Comparison of ENCODE assay signal across 7 cellular contexts in genomic region chr5:152532714-152533113, GRCh38.
DNase-seq lines count a peak whose midpoint lies in the region; ATAC-seq and TF ChIP-seq lines count a peak whose summit lies in the region.

No MANE protein-coding gene starts in this region.

- H3K36me3 ChIP-seq in Karpas-422 (ENCODE audit: insufficient read depth, low read length): no peaks in the 10 kb centered on the region

- POLR2A ChIA-PET in RWPE1 (lab: Yijun Ruan, JAX; ENCODE audit: low non-redundant PET): no interaction called here

- H3K4me3 ChIP-seq in Karpas-422 (ENCODE audit: low read length): no peak overlapping the region
- no peak overlapping the region for H3K4me3 ChIP-seq in fibroblast of the aortic adventitia (ENCODE audit: low read depth, low read length)

- DNase-seq in GM04504 (ENCODE audit: low read depth) (peak; percentile 24), Karpas-422 (peak; percentile 80), RWPE1 (ENCODE audit: low spot score) (peak; percentile 67), fibroblast of the aortic adventitia (ENCODE audit: low read depth) (peak; percentile 70), renal cortical epithelial cell (ENCODE audit: low read depth) (peak; percentile 68)

- ATAC-seq in HG03045 (IDR thresholded peaks at IDR 0.05; ENCODE audit: unreplicated experiment) (no peak), GM18517 (IDR thresholded peaks at IDR 0.05; ENCODE audit: unreplicated experiment) (no peak)

- no peaks in the 10 kb centered on the region for H3K79me2 ChIP-seq in Karpas-422 (ENCODE audit: low read length)

- no peaks in the 10 kb centered on the region for H3K27me3 ChIP-seq in Karpas-422 (ENCODE audit: low read length)

- H3K9me2 ChIP-seq in Karpas-422 (replicated peaks; ENCODE audit: insufficient read depth, low read length): no peaks in the 10 kb centered on the region

- H4K20me1 ChIP-seq in Karpas-422 (ENCODE audit: insufficient read depth, low read depth, low read length): no peaks in the 10 kb centered on the region

- no peak overlapping the region for H3K4me2 ChIP-seq in Karpas-422 (ENCODE audit: low read depth, low read length, poor library complexity, severe bottlenecking)

- H3K9ac ChIP-seq in Karpas-422 (ENCODE audit: low read length): no peak overlapping the region

- no peaks in the 10 kb centered on the region for H3K4me1 ChIP-seq in Karpas-422 (ENCODE audit: low read length)

- no peaks in the 10 kb centered on the region for H3K9me3 ChIP-seq in Karpas-422 (ENCODE audit: low read length)

- H3K27ac ChIP-seq in Karpas-422 (ENCODE audit: low read length) (no peak overlapping the region), RWPE1 (no peak overlapping the region)

- CTCF ChIA-PET in RWPE1 (lab: Yijun Ruan, JAX): interaction anchor here (0.5 to 2.7 kb wide), 9 partner anchors 10 to 1875 kb away, joined by 3 to 23 read pairs (median 3); no protein-coding TSS in a partner anchor

- H2AFZ ChIP-seq in Karpas-422 (ENCODE audit: low read length): no peak overlapping the region

- TF ChIP-seq CTCF in RWPE1 (conservative IDR thresholded peaks at IDR 0.05; ENCODE audit: low read depth) (peak; percentile 50), fibroblast of the aortic adventitia (IDR thresholded peaks at IDR 0.05; ENCODE audit: insufficient read depth, low read length) (peak; percentile 36)

Comparison
In these comparisons a context has a peak if more than half of its experiments do, and no peak if none do; other contexts are left out.
1. DNase-seq: peak in every context shown above with its lines; median percentile 80 in Karpas-422; 70 in fibroblast of the aortic adventitia; 68 in renal cortical epithelial cell; 67 in RWPE1; 24 in GM04504.